13 cellular contexts compared by ENCODE assay signal in the genomic region with DNA sequence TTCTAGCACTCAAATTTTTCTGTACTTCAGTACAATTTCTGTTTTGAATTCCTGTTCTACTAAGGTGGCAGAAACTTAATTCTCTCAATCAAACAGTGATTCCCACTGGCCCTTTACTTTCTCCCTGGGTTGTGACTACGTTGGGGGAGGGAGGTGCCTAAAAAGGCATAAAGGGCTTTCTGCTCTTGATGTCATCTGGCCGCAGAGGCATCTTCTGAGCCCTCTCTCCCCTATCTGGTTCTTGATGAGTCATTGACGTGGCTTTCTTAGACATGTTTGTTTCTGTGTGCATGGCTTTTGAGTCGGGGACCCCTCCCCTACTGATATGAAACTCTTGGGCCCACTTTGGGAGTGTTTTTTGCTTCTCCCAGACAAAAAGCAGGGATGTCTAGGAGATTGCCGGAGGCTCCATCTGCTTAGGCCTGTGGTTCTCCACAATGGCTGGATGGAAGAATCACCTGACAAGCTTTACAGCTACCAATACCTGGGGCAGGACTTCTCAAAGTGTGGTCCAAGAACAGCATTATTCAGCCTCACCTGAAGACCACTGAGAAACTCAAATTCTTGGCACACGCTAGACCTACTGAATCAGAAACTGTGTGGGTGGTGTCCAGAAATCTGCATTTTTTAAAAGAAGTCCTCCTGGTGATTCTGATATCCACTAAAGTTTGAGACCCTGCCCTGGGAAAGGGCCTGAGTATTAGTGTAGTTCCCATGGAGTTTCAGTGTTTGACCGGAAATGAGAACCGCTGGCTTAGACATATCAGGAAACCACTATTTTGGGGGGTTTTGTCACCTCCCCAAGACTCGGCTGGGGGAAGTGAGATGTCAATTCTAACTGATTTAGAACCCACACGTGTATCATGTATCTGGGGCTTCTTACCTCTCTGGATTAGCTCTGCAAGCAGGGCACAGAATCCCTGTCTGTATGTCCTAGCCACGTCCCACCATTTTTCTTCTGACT.
A peak's percentile ranks its signal among the peaks of the same experiment; 100 is the strongest.
DNase-seq lines count a peak whose midpoint lies in the region; ATAC-seq and TF ChIP-seq lines count a peak whose summit lies in the region.
"Had no signal": no experiment of that assay in that cellular context is flagged by ENCODE, and none has a peak within 500 bp of the region (broad histone marks: within the 10 kb centered on the region; RNA-seq: fewer than 3 reads in every experiment).

No MANE protein-coding gene starts in this region.

- H3K4me3 ChIP-seq in GM12865 (ENCODE audit: low read depth, low read length) (no peak overlapping the region), trophoblast cell (ENCODE audit: low read depth, low read length) (no peak overlapping the region)
- H3K4me3 ChIP-seq: esophagus squamous epithelium, skin epidermis had no signal

- H3K27ac ChIP-seq in H9 (ENCODE audit: insufficient read length, low read depth, low read length) (no peak overlapping the region), trophoblast cell (ENCODE audit: low read depth, low read length) (peak overlapping the region; percentile 98)
- H3K27ac ChIP-seq: esophagus squamous epithelium, skin epidermis had no signal

- no peak overlapping the region for H4K5ac ChIP-seq in H9 (ENCODE audit: insufficient read length, low read depth, low read length)

- H2BK15ac ChIP-seq in H9 (ENCODE audit: low read depth, low read length): no peak overlapping the region

- peaks cover under 1% of the 10 kb centered on the region; the same call in 1 of the 2 replicates for H3K4me1 ChIP-seq in H9 (ENCODE audit: insufficient read depth, low read length)
- peaks cover 14 to 18% of the 10 kb centered on the region in 2 experiments for H3K4me1 ChIP-seq in trophoblast cell (ENCODE audit: control insufficient read depth in 1 of 2, insufficient read depth in 2 of 2, low read length in 2 of 2)

- H2BK5ac ChIP-seq in H9 (ENCODE audit: insufficient read length, low read length) (no peak overlapping the region), trophoblast cell (ENCODE audit: low read depth, low read length, poor library complexity) (peak overlapping the region; percentile 98)

- ATAC-seq in GM21619 (IDR thresholded peaks at IDR 0.05; ENCODE audit: unreplicated experiment): no peak
- ATAC-seq: CD8-positive, alpha-beta T cell had no signal

- H3K9me3 Mint-ChIP-seq in H9: no peaks in the 10 kb centered on the region
- H3K9me3 Mint-ChIP-seq: CD8-positive, alpha-beta T cell; central memory CD8-positive, alpha-beta T cell had no signal

- H3K18ac ChIP-seq in H9 (ENCODE audit: insufficient read length, low read depth, low read length): no peak overlapping the region
- peak overlapping the region; percentile 88 for H3K18ac ChIP-seq in trophoblast cell (ENCODE audit: low read length)

- H2BK12ac ChIP-seq in H9 (ENCODE audit: insufficient read length, low read depth, low read length) (no peak overlapping the region), trophoblast cell (ENCODE audit: low read length) (peak overlapping the region; percentile 96)

- H3K79me2 ChIP-seq in H9 (ENCODE audit: insufficient read depth, low read length): no peaks in the 10 kb centered on the region
- H3K79me2 ChIP-seq in trophoblast cell (ENCODE audit: control insufficient read depth, insufficient read depth, low read length, poor library complexity): peaks cover 5% of the 10 kb centered on the region

- no peaks in the 10 kb centered on the region; a peak in 1 of 7 replicates for H3K36me3 Mint-ChIP-seq in H9 (ENCODE audit: insufficient read depth in 1 of 3, low read depth in 3 of 3)
- H3K36me3 Mint-ChIP-seq: CD8-positive, alpha-beta T cell had no signal

- no peaks in the 10 kb centered on the region for H3K36me3 ChIP-seq in trophoblast cell (ENCODE audit: control insufficient read depth in 1 of 2, insufficient read depth in 2 of 2, low read length in 2 of 2)
- H3K36me3 ChIP-seq: esophagus squamous epithelium had no signal

- no peak overlapping the region for H3K14ac ChIP-seq in H9 (ENCODE audit: insufficient read depth, low read length)
- peak overlapping the region; percentile 91 for H3K14ac ChIP-seq in trophoblast cell (ENCODE audit: low read length)

- H3K4ac ChIP-seq in H9 (ENCODE audit: low read depth, low read length) (no peak overlapping the region), trophoblast cell (ENCODE audit: low read depth, low read length) (peak overlapping the region; percentile 72)

- no peaks in the 10 kb centered on the region for H3K27me3 Mint-ChIP-seq in H9 (ENCODE audit: low read depth)

- peak; percentile 75 for DNase-seq in GM12865 (ENCODE audit: low read depth)
- no peak for DNase-seq in H9
- DNase-seq in amniotic epithelial cell (ENCODE audit: low read depth): peak; percentile 70
- peak in 1 of 2 donors; percentile 33 for DNase-seq in trophoblast cell
- DNase-seq in mesenteric fat pad (ENCODE audit: low spot score): no peak
- no peak for DNase-seq in DMS53 treated with DMSO at 0.1 percent for 48 hours (lab: John Stamatoyannopoulos, UW; ENCODE audit: unreplicated experiment)
- DNase-seq: CD8-positive, alpha-beta T cell; esophagus squamous epithelium; RPMI8226; T-helper 9 cell had no signal

- H4K91ac ChIP-seq in H9 (ENCODE audit: insufficient read length, low read depth, low read length) (peak overlapping the region; percentile 13), trophoblast cell (ENCODE audit: low read depth, low read length) (peak overlapping the region; percentile 99)

- no peak overlapping the region for H2BK120ac ChIP-seq in H9 (ENCODE audit: low read depth, low read length, poor library complexity, severe bottlenecking)
- peak overlapping the region; percentile 100 for H2BK120ac ChIP-seq in trophoblast cell (ENCODE audit: insufficient read depth, low read length, poor library complexity)

- H2AFZ ChIP-seq in H9 (ENCODE audit: low read length) (peak overlapping the region; percentile 12), trophoblast cell (ENCODE audit: insufficient read depth, low read length, poor library complexity) (peak overlapping the region; percentile 78)

- H3T11ph ChIP-seq in H9 (ENCODE audit: low read length): no peak overlapping the region

- H3K27ac Mint-ChIP-seq in H9: peak overlapping the region in 2 of 3 experiments; percentile 10 to 16; a peak in 2 of 7 replicates
- H3K27ac Mint-ChIP-seq: CD8-positive, alpha-beta T cell had no signal

- H3K9ac ChIP-seq in H9 (ENCODE audit: extremely low read depth, insufficient read length, low read length) (no peak overlapping the region), trophoblast cell (ENCODE audit: low read length) (no peak overlapping the region)

- H3K4me1 Mint-ChIP-seq in H9: peaks cover 16 to 17% of the 10 kb centered on the region in 2 experiments

- no peak overlapping the region for H3K4me2 ChIP-seq in H9 (ENCODE audit: insufficient read depth, insufficient read length, low read length)
- no peak overlapping the region for H3K4me2 ChIP-seq in trophoblast cell (ENCODE audit: low read length)

- no peak overlapping the region for H2AK5ac ChIP-seq in H9 (ENCODE audit: insufficient read length, low read length)
- H2AK5ac ChIP-seq in trophoblast cell (ENCODE audit: low read length): peak overlapping the region; percentile 99

- no peak overlapping the region for H3K4me3 Mint-ChIP-seq in H9
- H3K4me3 Mint-ChIP-seq: CD8-positive, alpha-beta T cell; central memory CD8-positive, alpha-beta T cell had no signal

- H3K27me3 ChIP-seq in H9 (ENCODE audit: insufficient read depth, low read length) (no peaks in the 10 kb centered on the region), trophoblast cell (ENCODE audit: insufficient read depth, low read length) (no peaks in the 10 kb centered on the region)
- H3K27me3 ChIP-seq: esophagus squamous epithelium had no signal

- no peak overlapping the region for H3K56ac ChIP-seq in H9 (ENCODE audit: insufficient read length, low read depth, low read length)

- no peak for TF ChIP-seq CTCF in GM12865 (IDR thresholded peaks at IDR 0.05; ENCODE audit: insufficient read depth, low read depth, low read length, missing control alignments)
- no peak for TF ChIP-seq CTCF in H9 (conservative IDR thresholded peaks at IDR 0.05)

- H4K20me1 ChIP-seq in H9 (ENCODE audit: control insufficient read depth, insufficient read depth, insufficient read length): no peaks in the 10 kb centered on the region

- H2BK20ac ChIP-seq in H9 (ENCODE audit: low read depth, low read length, poor library complexity, severe bottlenecking): no peak overlapping the region

- no peaks in the 10 kb centered on the region for H3K79me1 ChIP-seq in H9 (ENCODE audit: insufficient read depth, low read depth, low read length, poor library complexity, severe bottlenecking)
- H3K79me1 ChIP-seq in trophoblast cell (ENCODE audit: low read length): peaks cover 35% of the 10 kb centered on the region

- peak overlapping the region; percentile 59 for H4K12ac ChIP-seq in trophoblast cell (ENCODE audit: low read depth, low read length)

- H4K8ac ChIP-seq in H9 (replicated peaks; ENCODE audit: insufficient read length, low read depth, low read length): no peak overlapping the region
- peak overlapping the region; percentile 70 for H4K8ac ChIP-seq in trophoblast cell (ENCODE audit: low read depth, low read length)

- H3K23ac ChIP-seq in H9 (ENCODE audit: insufficient read length, low read depth, low read length) (no peak overlapping the region), trophoblast cell (ENCODE audit: low read length) (no peak overlapping the region)

- no CpG with 5 or more reads among the region's 11 CpGs for WGBS in H9 (ENCODE audit: extremely low coverage, insufficient read length, low lambda C conversion rate)
- WGBS in trophoblast cell (ENCODE audit: extremely low coverage, insufficient coverage, insufficient read length): no CpG with 5 or more reads among the region's 11 CpGs

- H3K23me2 ChIP-seq in H9 (ENCODE audit: insufficient read length, low read depth, low read length, poor library complexity, severe bottlenecking): no peaks in the 10 kb centered on the region

- H3K9me3 ChIP-seq in H9 (ENCODE audit: control insufficient read depth, low read depth, low read length) (no peaks in the 10 kb centered on the region), trophoblast cell (ENCODE audit: insufficient read depth, low read depth, low read length) (no peaks in the 10 kb centered on the region)
- H3K9me3 ChIP-seq: esophagus squamous epithelium had no signal

Comparison
In these comparisons a context has a peak if more than half of its experiments do, and no peak if none do; other contexts are left out.
1. DNase-seq: peak in GM12865 (single experiment) and amniotic epithelial cell (single experiment); none in H9 (single experiment), mesenteric fat pad (single experiment) and DMS53 treated with DMSO at 0.1 percent for 48 hours (single experiment).